In genomic region chr16:30921748-30922419, GRCh38 we compare ENCODE assay signal across 8 cellular contexts. TPM values are rescaled to one million over a fixed set of nuclear protein-coding genes. Genes with fewer than 3 reads are reported as not detected.
A peak's percentile ranks its signal among the peaks of the same experiment; 100 is the strongest.
DNase-seq lines count a peak whose midpoint lies in the region; ATAC-seq and TF ChIP-seq lines count a peak whose summit lies in the region.

No MANE protein-coding gene starts in this region.

- no peaks in the 10 kb centered on the region for H3K9me3 Mint-ChIP-seq in naive thymus-derived CD4-positive, alpha-beta T cell

- TF ChIP-seq CTCF in GM12865 (IDR thresholded peaks at IDR 0.05; ENCODE audit: insufficient read depth, low read depth, low read length, missing control alignments) = peak; percentile 90
- peak; percentile 91; the same call in 1 of the 2 replicates for TF ChIP-seq CTCF in Panc1 (IDR thresholded peaks at IDR 0.05)

- peak overlapping the region; percentile 89 to 100 (median 99) for H3K4me3 Mint-ChIP-seq in naive thymus-derived CD4-positive, alpha-beta T cell

- BruUV-seq in Panc1 (replicated peaks; lab: Mats Ljungman, UMichigan) = no TSS peak

- peaks cover 0 to 3% (median 0%) of the 10 kb centered on the region in 5 donors for H3K27me3 Mint-ChIP-seq in naive thymus-derived CD4-positive, alpha-beta T cell

- H3K4me3 ChIP-seq in GM12865 (ENCODE audit: low read depth, low read length) (peak overlapping the region; percentile 86), Panc1 (ENCODE audit: low read depth in 2 of 2, low read length in 2 of 2) (peak overlapping the region; percentile 82 to 91)
- H3K4me3 ChIP-seq in naive thymus-derived CD4-positive, alpha-beta T cell (ENCODE audit: low read length) = peak overlapping the region; percentile 78

- H3K36me3 ChIP-seq in KOPT-K1 (ENCODE audit: insufficient read depth, low read length) = peaks cover 13% of the 10 kb centered on the region
- no peaks in the 10 kb centered on the region for H3K36me3 ChIP-seq in Panc1 (ENCODE audit: control insufficient read depth, insufficient read depth, low read length)
- H3K36me3 ChIP-seq in naive thymus-derived CD4-positive, alpha-beta T cell (ENCODE audit: control insufficient read depth in 2 of 3, insufficient read depth in 3 of 3, low read length in 3 of 3) = peaks cover 0 to 10% (median 0%) of the 10 kb centered on the region in 3 experiments

- intact Hi-C loops in Panc1 (cut with micrococcal nuclease; ENCODE audit: unreplicated experiment) = no loop called here
- intact Hi-C loops in naive thymus-derived CD4-positive, alpha-beta T cell (cut with micrococcal nuclease) = loop anchor here (1.0 to 10.0 kb wide), 24 partner anchors 20 to 1115 kb away; partner anchors contain the start of genes FBRS (in 2 of the 2), INO80E (in 2 of the 2), PRR14 (in 2 of the 2) and STX4 (in 2 of the 2)

- H3K27ac ChIP-seq in KOPT-K1 (ENCODE audit: low read depth, low read length, poor library complexity, severe bottlenecking) = peak overlapping the region; percentile 92
- H3K27ac ChIP-seq in Panc1 (ENCODE audit: low read length) = peak overlapping the region; percentile 88
- peak overlapping the region; percentile 63 for H3K27ac ChIP-seq in naive thymus-derived CD4-positive, alpha-beta T cell (ENCODE audit: low read depth, low read length)

- peak overlapping the region; percentile 92 to 100 (median 99) for H3K27ac Mint-ChIP-seq in naive thymus-derived CD4-positive, alpha-beta T cell

- POLR2A ChIA-PET in Panc1 (lab: Charles Lee) = no interaction called here
- POLR2A ChIA-PET in naive thymus-derived CD4-positive, alpha-beta T cell (lab: Charles Lee) = interaction anchor here (0.6 to 2.4 kb wide), 5 partner anchors 20 to 537 kb away, joined by 3 to 11 read pairs (median 5); no protein-coding TSS in a partner anchor

- H3K9me3 ChIP-seq in KOPT-K1 (ENCODE audit: insufficient read depth, low read length, poor library complexity, severe bottlenecking) (no peaks in the 10 kb centered on the region), Panc1 (ENCODE audit: control insufficient read depth, insufficient read depth, low read depth, low read length) (no peaks in the 10 kb centered on the region)
- no peaks in the 10 kb centered on the region for H3K9me3 ChIP-seq in naive thymus-derived CD4-positive, alpha-beta T cell (ENCODE audit: control insufficient read depth in 2 of 3, low read length in 3 of 3)

- CTCF ChIA-PET in Panc1 (lab: Charles Lee) = no interaction called here
- CTCF ChIA-PET in naive thymus-derived CD4-positive, alpha-beta T cell (lab: Charles Lee) = interaction anchor here (0.7 to 4.8 kb wide), 3 partner anchors 76 to 116 kb away, joined by 3 to 44 read pairs (median 9); no protein-coding TSS in a partner anchor

- peaks cover 9% of the 10 kb centered on the region for H3K4me1 ChIP-seq in Panc1 (ENCODE audit: control insufficient read depth, insufficient read depth, low read length)
- H3K4me1 ChIP-seq in naive thymus-derived CD4-positive, alpha-beta T cell (ENCODE audit: control insufficient read depth in 2 of 2, insufficient read depth in 2 of 2, low read length in 2 of 2) = no peaks in the 10 kb centered on the region

- H3K4me1 Mint-ChIP-seq in naive thymus-derived CD4-positive, alpha-beta T cell = peaks cover 0 to 28% (median 14%) of the 10 kb centered on the region in 7 donors

- no peaks in the 10 kb centered on the region for H3K36me3 Mint-ChIP-seq in naive thymus-derived CD4-positive, alpha-beta T cell

- ATAC-seq in Panc1 (peak; percentile 47), GM21526 (IDR thresholded peaks at IDR 0.05; ENCODE audit: low FRiP score, unreplicated experiment) (no peak)
- peak; percentile 18 for ATAC-seq in naive thymus-derived CD4-positive, alpha-beta T cell

- DNase-seq in GM12865 (ENCODE audit: low read depth) (peak; percentile 90), Panc1 (ENCODE audit: low read depth, low spot score) (no peak), fibroblast of gingiva (ENCODE audit: low read depth) (peak; percentile 78)
- peak; percentile 76 to 78 for DNase-seq in activated T-helper 1 cell treated with anti-CD3 and anti-CD28 coated beads, Interleukin-2, amount 50 U/mL, for 16 hours (ENCODE audit: low read depth in 1 of 2, low spot score in 1 of 2)
- peak; percentile 77 to 88 (median 85) for DNase-seq in naive thymus-derived CD4-positive, alpha-beta T cell
- peak; percentile 67 to 79 for DNase-seq in stimulated activated CD8-positive, alpha-beta memory T cell treated with anti-CD3 and anti-CD28 coated beads, Interleukin-7, amount 100 ng/mL, for 48 hours (ENCODE audit: extremely low read depth in 1 of 2, low read depth in 1 of 2)

- H3K27me3 ChIP-seq in Panc1 (ENCODE audit: control insufficient read depth, insufficient read depth, low read length) = no peaks in the 10 kb centered on the region
- H3K27me3 ChIP-seq in naive thymus-derived CD4-positive, alpha-beta T cell (ENCODE audit: control insufficient read depth in 2 of 2, insufficient read depth in 2 of 2, low read length in 2 of 2) = no peaks in the 10 kb centered on the region

- in situ Hi-C loops in Panc1 (cut with HindIII; ENCODE audit: low pct_unique_long_range_greater_than_20kb, low sequenced_read_pairs) = no loop called here

RNA-seq across cellular contexts. Expression of gene FBXL19, which starts 1.5 kb away (rescaled TPM):
- 52.3 TPM for total RNA-seq in Panc1 (2021; ENCODE audit: unreplicated experiment)
- 67.1 TPM for polyA plus RNA-seq in Panc1 (2012; ENCODE audit: insufficient read length)
- 10 to 100 TPM; 11.1 to 26.8 (median 17.0) TPM for total RNA-seq in naive thymus-derived CD4-positive, alpha-beta T cell
- under 1 TPM; 0.08 to 0.16 TPM for polyA plus RNA-seq in naive thymus-derived CD4-positive, alpha-beta T cell

RNA-seq across cellular contexts. Expression of gene CTF1, which starts 25.5 kb away (rescaled TPM):
- total RNA-seq in Panc1 (2021; ENCODE audit: unreplicated experiment) = 2.9 TPM
- polyA plus RNA-seq in Panc1 (2012; ENCODE audit: insufficient read length) = 7.4 TPM
- under 1 TPM in 4 of 5 experiments, not detected in 1; 0.17 to 0.54 (median 0.40) TPM for total RNA-seq in naive thymus-derived CD4-positive, alpha-beta T cell
- not detected for polyA plus RNA-seq in naive thymus-derived CD4-positive, alpha-beta T cell

RNA-seq across cellular contexts. Expression of gene ORAI3, which starts 27.0 kb away (rescaled TPM):
- 26.9 TPM for total RNA-seq in Panc1 (2021; ENCODE audit: unreplicated experiment)
- 31.0 TPM for polyA plus RNA-seq in Panc1 (2012; ENCODE audit: insufficient read length)
- 10 to 100 TPM in 4 of 5 experiments, 1 to 10 TPM in 1; 6.0 to 29.8 (median 18.4) TPM for total RNA-seq in naive thymus-derived CD4-positive, alpha-beta T cell
- polyA plus RNA-seq in naive thymus-derived CD4-positive, alpha-beta T cell = 10 to 100 TPM; 10.3 to 17.8 TPM

RNA-seq across cellular contexts. Expression of gene BCL7C, which starts 28.0 kb away (rescaled TPM):
- total RNA-seq in Panc1 (2021; ENCODE audit: unreplicated experiment) = 45.8 TPM
- 43.8 TPM for polyA plus RNA-seq in Panc1 (2012; ENCODE audit: insufficient read length)
- 10 to 100 TPM; 17.2 to 23.7 (median 22.7) TPM for total RNA-seq in naive thymus-derived CD4-positive, alpha-beta T cell
- 10 to 100 TPM; 28.4 to 31.4 TPM for polyA plus RNA-seq in naive thymus-derived CD4-positive, alpha-beta T cell

RNA-seq across cellular contexts. Expression of gene SETD1A, which starts 35.7 kb away (rescaled TPM):
- 38.7 TPM for total RNA-seq in Panc1 (2021; ENCODE audit: unreplicated experiment)
- 41.5 TPM for polyA plus RNA-seq in Panc1 (2012; ENCODE audit: insufficient read length)
- 10 to 100 TPM; 27.0 to 47.2 (median 36.8) TPM for total RNA-seq in naive thymus-derived CD4-positive, alpha-beta T cell
- polyA plus RNA-seq in naive thymus-derived CD4-positive, alpha-beta T cell = 1 to 10 TPM; 1.3 to 2.5 TPM
